Comparison of ENCODE assay signal across 16 cellular contexts in genomic region chr2:64661770-64662169, GRCh38. TPM values are rescaled to one million over a fixed set of nuclear protein-coding genes. Genes with fewer than 3 reads are reported as not detected.
A peak's percentile ranks its signal among the peaks of the same experiment; 100 is the strongest.
DNase-seq lines count a peak whose midpoint lies in the region; ATAC-seq, FAIRE-seq and TF ChIP-seq lines count a peak whose summit lies in the region.
"Had no signal": no experiment of that assay in that cellular context is flagged by ENCODE, and none has a peak within 500 bp of the region (broad histone marks: within the 10 kb centered on the region; RNA-seq: fewer than 3 reads in every experiment).

No MANE protein-coding gene starts in this region.

- ATAC-seq in HG02973 (IDR thresholded peaks at IDR 0.05; ENCODE audit: unreplicated experiment), result peak; percentile 34
- ATAC-seq in PC-3, result peak; percentile 93
- ATAC-seq in mucosa of descending colon, result peak; percentile 30
- ATAC-seq in psoas muscle, result no peak
- ATAC-seq: left ventricle myocardium superior, WTC11 had no signal

- intact Hi-C loops in PC-3 (cut with micrococcal nuclease), result loop anchor here (5.0 kb wide), 1 partner anchor 36 kb away; no protein-coding TSS in a partner anchor
- intact Hi-C loops in mucosa of descending colon (cut with DNase I, micrococcal nuclease), result no loop called here
- intact Hi-C loops in psoas muscle (cut with DNase I), result no loop called here
- intact Hi-C loops in activated T-helper 1 cell treated with anti-CD3 and anti-CD28 coated beads, Interleukin-12 subunit alpha, Interleukin-12 subunit beta, Interleukin-2, Interleukin-4 antibody, amounts not matched to agents 30 ng/mL and 10 ng/mL and 1 ng/mL, durations not matched to agents 14 hours and 24 hours and 36 hours (cut with micrococcal nuclease), result no loop called here

- peaks cover 2% of the 10 kb centered on the region for H3K27me3 Mint-ChIP-seq in endodermal cell (ENCODE audit: insufficient read depth)
- H3K27me3 Mint-ChIP-seq in activated T-helper 1 cell treated with anti-CD3 and anti-CD28 coated beads, Interleukin-12 subunit alpha, Interleukin-12 subunit beta, Interleukin-2, Interleukin-4 antibody, amounts not matched to agents 30 ng/mL and 10 ng/mL and 1 ng/mL, durations not matched to agents 14 hours and 24 hours and 36 hours (ENCODE audit: insufficient read depth), result peaks cover 2% of the 10 kb centered on the region

- POLR2A ChIA-PET in PC-3 (lab: Charles Lee; ENCODE audit: unreplicated experiment), result interaction anchor here (0.6 to 0.9 kb wide), 2 partner anchors 17 to 89 kb away, joined by 3 read pairs; no protein-coding TSS in a partner anchor

- H3K27ac Mint-ChIP-seq in endodermal cell, result no peak overlapping the region
- H3K27ac Mint-ChIP-seq in activated T-helper 1 cell treated with anti-CD3 and anti-CD28 coated beads, Interleukin-12 subunit alpha, Interleukin-12 subunit beta, Interleukin-2, Interleukin-4 antibody, amounts not matched to agents 30 ng/mL and 10 ng/mL and 1 ng/mL, durations not matched to agents 14 hours and 24 hours and 36 hours, result no peak overlapping the region
- H3K27ac Mint-ChIP-seq: WTC11 had no signal

- H2AFZ ChIP-seq in PC-3 (ENCODE audit: low read length), result no peak overlapping the region
- H2AFZ ChIP-seq: PC-9 had no signal

- H3K9me3 Mint-ChIP-seq in endodermal cell, result no peaks in the 10 kb centered on the region
- H3K9me3 Mint-ChIP-seq in activated T-helper 1 cell treated with anti-CD3 and anti-CD28 coated beads, Interleukin-12 subunit alpha, Interleukin-12 subunit beta, Interleukin-2, Interleukin-4 antibody, amounts not matched to agents 30 ng/mL and 10 ng/mL and 1 ng/mL, durations not matched to agents 14 hours and 24 hours and 36 hours, result no peaks in the 10 kb centered on the region
- H3K9me3 Mint-ChIP-seq: WTC11 had no signal

- CTCF ChIA-PET in PC-3 (lab: Charles Lee), result interaction anchor here (0.5 to 1.1 kb wide), 2 partner anchors 75 to 205 kb away, joined by 3 to 5 read pairs; no protein-coding TSS in a partner anchor

- H3K4me3 Mint-ChIP-seq in endodermal cell, result no peak overlapping the region
- H3K4me3 Mint-ChIP-seq in activated T-helper 1 cell treated with anti-CD3 and anti-CD28 coated beads, Interleukin-12 subunit alpha, Interleukin-12 subunit beta, Interleukin-2, Interleukin-4 antibody, amounts not matched to agents 30 ng/mL and 10 ng/mL and 1 ng/mL, durations not matched to agents 14 hours and 24 hours and 36 hours, result no peak overlapping the region
- H3K4me3 Mint-ChIP-seq: WTC11 had no signal

- 88 to 91% (median 89%) methylated on average over 2 of the region's 2 CpGs for WGBS in psoas muscle, 3 donors
- 93 to 100% methylated on average over 2 of the region's 2 CpGs for WGBS in endodermal cell (ENCODE audit: insufficient coverage in 1 of 2, insufficient read length in 1 of 2), 2 experiments

- H3F3A ChIP-seq in PC-3 (ENCODE audit: low read length, unreplicated experiment), result no peaks in the 10 kb centered on the region

- no peaks in the 10 kb centered on the region for H3K36me3 Mint-ChIP-seq in endodermal cell (ENCODE audit: low read depth)
- peaks cover 4% of the 10 kb centered on the region for H3K36me3 Mint-ChIP-seq in activated T-helper 1 cell treated with anti-CD3 and anti-CD28 coated beads, Interleukin-12 subunit alpha, Interleukin-12 subunit beta, Interleukin-2, Interleukin-4 antibody, amounts not matched to agents 30 ng/mL and 10 ng/mL and 1 ng/mL, durations not matched to agents 14 hours and 24 hours and 36 hours (ENCODE audit: low read depth)
- H3K36me3 Mint-ChIP-seq: WTC11 had no signal

- TF ChIP-seq POLR2A in GM12891 (IDR thresholded peaks at IDR 0.05; ENCODE audit: low read depth, low read length), result no peak

- H3K36me3 ChIP-seq in PC-3 (ENCODE audit: low read depth, low read length), result no peaks in the 10 kb centered on the region
- no peaks in the 10 kb centered on the region for H3K36me3 ChIP-seq in mucosa of descending colon (ENCODE audit: low read depth)
- no peaks in the 10 kb centered on the region for H3K36me3 ChIP-seq in psoas muscle (ENCODE audit: insufficient read depth in 1 of 2, low read depth in 1 of 2)
- no peaks in the 10 kb centered on the region for H3K36me3 ChIP-seq in endodermal cell (ENCODE audit: control insufficient read depth, insufficient read depth, low read length)
- H3K36me3 ChIP-seq: pancreas had no signal

- H4K20me1 ChIP-seq in PC-3 (ENCODE audit: low read length), result no peaks in the 10 kb centered on the region

- H3K4me1 ChIP-seq in PC-3 (ENCODE audit: insufficient read depth, low read length) (peaks cover 17% of the 10 kb centered on the region), mucosa of descending colon (ENCODE audit: low read depth) (no peaks in the 10 kb centered on the region), psoas muscle (peaks cover 2% of the 10 kb centered on the region), endodermal cell (ENCODE audit: control insufficient read depth, insufficient read depth, low read length) (peaks cover 6% of the 10 kb centered on the region)
- H3K4me1 ChIP-seq: pancreas had no signal

- no peaks in the 10 kb centered on the region for H3K9me3 ChIP-seq in PC-3 (ENCODE audit: low read length)
- no peaks in the 10 kb centered on the region for H3K9me3 ChIP-seq in mucosa of descending colon
- no peaks in the 10 kb centered on the region for H3K9me3 ChIP-seq in psoas muscle
- H3K9me3 ChIP-seq in endodermal cell (ENCODE audit: control insufficient read depth, low read length), result no peaks in the 10 kb centered on the region
- H3K9me3 ChIP-seq: pancreas had no signal

- no peaks in the 10 kb centered on the region for H3K9me2 ChIP-seq in PC-3 (replicated peaks; ENCODE audit: low read length)

- FAIRE-seq in GM12891 (lab: Jason Lieb, UNC), result peak; percentile 35
- FAIRE-seq: colon, pancreas had no signal

- no peak overlapping the region for H3K4me3 ChIP-seq in PC-3 (ENCODE audit: low read length)
- no peak overlapping the region for H3K4me3 ChIP-seq in mucosa of descending colon
- no peak overlapping the region for H3K4me3 ChIP-seq in psoas muscle
- no peak overlapping the region for H3K4me3 ChIP-seq in endodermal cell (ENCODE audit: low read length)
- no peak overlapping the region for H3K4me3 ChIP-seq in coronary artery
- H3K4me3 ChIP-seq: pancreas, PC-9 had no signal

- peaks cover 13% of the 10 kb centered on the region for H3K4me1 Mint-ChIP-seq in endodermal cell
- H3K4me1 Mint-ChIP-seq in activated T-helper 1 cell treated with anti-CD3 and anti-CD28 coated beads, Interleukin-12 subunit alpha, Interleukin-12 subunit beta, Interleukin-2, Interleukin-4 antibody, amounts not matched to agents 30 ng/mL and 10 ng/mL and 1 ng/mL, durations not matched to agents 14 hours and 24 hours and 36 hours (ENCODE audit: low read depth), result peaks cover 48% of the 10 kb centered on the region

- H3K4me2 ChIP-seq in PC-3 (ENCODE audit: low read length), result peak overlapping the region; percentile 26; the same call in 1 of the 2 replicates
- H3K4me2 ChIP-seq: PC-9 had no signal

- DNase-seq in GM12891 (ENCODE audit: insufficient read length, low spot score) (no peak), PC-3 (peak; percentile 42), mucosa of descending colon (no peak), psoas muscle (no peak), endodermal cell (no peak), coronary artery (ENCODE audit: low spot score) (no peak)
- DNase-seq in activated T-helper 1 cell treated with anti-CD3 and anti-CD28 coated beads, Interleukin-12 subunit alpha, Interleukin-12 subunit beta, Interleukin-2, Interleukin-4 antibody, amounts not matched to agents 30 ng/mL and 10 ng/mL and 1 ng/mL, durations not matched to agents 14 hours and 24 hours and 36 hours (ENCODE audit: low spot score), result no peak
- DNase-seq: activated gamma-delta T cell; left ventricle myocardium superior; NCI-H1417 treated with DMSO at 0.1 percent for 48 hours; pancreas; PC-9; stimulated activated CD4-positive, alpha-beta T cell treated with anti-CD3 and anti-CD28 coated beads, Interleukin-2, amount 100 ng/mL, for 48 hours had no signal

- no peak overlapping the region for H3K27ac ChIP-seq in PC-3 (ENCODE audit: low read length)
- H3K27ac ChIP-seq in psoas muscle, result no peak overlapping the region
- H3K27ac ChIP-seq in endodermal cell (ENCODE audit: low read depth, low read length), result no peak overlapping the region
- no peak overlapping the region for H3K27ac ChIP-seq in coronary artery
- H3K27ac ChIP-seq: pancreas, PC-9 had no signal

- H3K9ac ChIP-seq in PC-3 (ENCODE audit: low read length), result no peak overlapping the region
- no peak overlapping the region for H3K9ac ChIP-seq in endodermal cell (ENCODE audit: extremely low read depth, low read length, poor library complexity, severe bottlenecking)

- BruUV-seq in PC-3 (replicated peaks; lab: Mats Ljungman, UMichigan), result no TSS peak

- no peak; the same call in 1 of the 2 replicates for TF ChIP-seq CTCF in PC-3 (conservative IDR thresholded peaks at IDR 0.05; ENCODE audit: low read depth, low read length)
- no peak for TF ChIP-seq CTCF in mucosa of descending colon (IDR thresholded peaks at IDR 0.05)
- no peak for TF ChIP-seq CTCF in psoas muscle (IDR thresholded peaks at IDR 0.05)
- TF ChIP-seq CTCF in endodermal cell (conservative IDR thresholded peaks at IDR 0.05), result no peak
- no peak for TF ChIP-seq CTCF in coronary artery (IDR thresholded peaks at IDR 0.05)

- H3K27me3 ChIP-seq in PC-3 (ENCODE audit: low read length) (no peaks in the 10 kb centered on the region), psoas muscle (ENCODE audit: insufficient read depth in 3 of 3, low read length in 2 of 3) (no peaks in the 10 kb centered on the region), endodermal cell (ENCODE audit: control insufficient read depth, insufficient read depth, low read length, poor library complexity, severe bottlenecking) (no peaks in the 10 kb centered on the region)
- H3K27me3 ChIP-seq: pancreas had no signal

- H3K79me2 ChIP-seq in PC-3 (ENCODE audit: low read length), result no peaks in the 10 kb centered on the region

TF ChIP-seq in GM12891, 5 proteins besides CTCF, POLR2A, EP300 and RAD21:
- TF ChIP-seq SPI1 (IDR thresholded peaks at IDR 0.05; ENCODE audit: low read depth, low read length), result peak; percentile 14; the same call in 1 of the 2 replicates
- TF ChIP-seq PAX5 (IDR thresholded peaks at IDR 0.05; ENCODE audit: insufficient read depth, low read length, severe bottlenecking), result no peak
TF ChIP-seq in GM12891: peak in this region for 1.

RNA-seq across cellular contexts. Expression of gene SERTAD2, which starts 8.1 kb away (rescaled TPM):
- 16.5 TPM for polyA plus RNA-seq in GM12891 (2012; ENCODE audit: low read depth, missing spikeins)
- total RNA-seq in PC-3 (2014; rRNA removed) (19.8 and 34.9 TPM in 2 replicates), mucosa of descending colon (10 to 100 TPM; 17.3 to 20.6 (median 20.6) TPM), psoas muscle (10 to 100 TPM; 10.3 to 13.2 (median 11.5) TPM), endodermal cell (10 to 100 TPM; 17.1 to 20.3 TPM)
- 1 to 10 TPM; 3.3 to 9.2 (median 4.1) TPM for polyA plus RNA-seq in psoas muscle
- 27.7 TPM for polyA plus RNA-seq in endodermal cell (2013, experiment 1 of 2)
- polyA plus RNA-seq in endodermal cell (2013, experiment 2 of 2), result 25.7 TPM
- total RNA-seq in activated T-helper 1 cell treated with anti-CD3 and anti-CD28 coated beads, Interleukin-12 subunit alpha, Interleukin-12 subunit beta, Interleukin-2, Interleukin-4 antibody, amounts not matched to agents 30 ng/mL and 10 ng/mL and 1 ng/mL, durations not matched to agents 14 hours and 24 hours and 36 hours, result 27.3 and 28.5 TPM in 2 replicates

Comparison
In these comparisons a context has a peak if more than half of its experiments do, and no peak if none do; other contexts are left out.
1. ATAC-seq: peak in HG02973 (single experiment), PC-3 (single experiment) and mucosa of descending colon (single experiment); none in psoas muscle (0 of 4).